Comparison of ENCODE assay signal across 13 cellular contexts in genomic region chr6:37809144-37809543, GRCh38. TPM values are rescaled to one million over a fixed set of nuclear protein-coding genes. Genes with fewer than 3 reads are reported as not detected.
A peak's percentile ranks its signal among the peaks of the same experiment; 100 is the strongest.
DNase-seq lines count a peak whose midpoint lies in the region; ATAC-seq and TF ChIP-seq lines count a peak whose summit lies in the region.
"Had no signal": no experiment of that assay in that cellular context is flagged by ENCODE, and none has a peak within 500 bp of the region (broad histone marks: within the 10 kb centered on the region; RNA-seq: fewer than 3 reads in every experiment).

No MANE protein-coding gene starts in this region.

- no peak overlapping the region for H3K4me2 ChIP-seq in hepatocyte

- ATAC-seq in esophagus mucosa (peak; percentile 54), GM19397 (IDR thresholded peaks at IDR 0.05; ENCODE audit: unreplicated experiment) (no peak)
- no peak for ATAC-seq in stimulated activated memory B cell treated with anti-CD40 and anti-IgM and Interleukin-4, amounts not matched to agents 10 μg/mL and 1 μg/mL and 100 μg/mL, for 72 hours

- H3K4me1 Mint-ChIP-seq in mesothelial cell of epicardium = peaks cover 23% of the 10 kb centered on the region
- no peaks in the 10 kb centered on the region for H3K4me1 Mint-ChIP-seq in stimulated activated memory B cell treated with anti-CD40 and anti-IgM and Interleukin-4, amounts not matched to agents 10 μg/mL and 1 μg/mL and 100 μg/mL, for 72 hours
- H3K4me1 Mint-ChIP-seq: activated B cell treated with CpG ODN at 0.5 μM for 24 hours, IgD-negative memory B cell had no signal

- no peaks in the 10 kb centered on the region for H3K27me3 ChIP-seq in hepatocyte

- TF ChIP-seq CTCF in mesothelial cell of epicardium (IDR thresholded peaks at IDR 0.05; ENCODE audit: unreplicated experiment) (no peak), hepatocyte (IDR thresholded peaks at IDR 0.05; ENCODE audit: poor library complexity) (no peak), GM10266 (IDR thresholded peaks at IDR 0.05; ENCODE audit: control insufficient read depth, insufficient read depth, low read depth, missing control alignments) (no peak)

- H3K27me3 Mint-ChIP-seq in mesothelial cell of epicardium (ENCODE audit: low read depth) = no peaks in the 10 kb centered on the region
- peaks cover 22% of the 10 kb centered on the region for H3K27me3 Mint-ChIP-seq in stimulated activated memory B cell treated with anti-CD40 and anti-IgM and Interleukin-4, amounts not matched to agents 10 μg/mL and 1 μg/mL and 100 μg/mL, for 72 hours

- no peaks in the 10 kb centered on the region for H3K9me2 ChIP-seq in hepatocyte (replicated peaks; ENCODE audit: insufficient read depth)

- no peaks in the 10 kb centered on the region for H3K79me2 ChIP-seq in hepatocyte

- no peak overlapping the region for H3K27ac ChIP-seq in hepatocyte

- H3K27ac Mint-ChIP-seq in mesothelial cell of epicardium = peak overlapping the region; percentile 45
- no peak overlapping the region for H3K27ac Mint-ChIP-seq in stimulated activated memory B cell treated with anti-CD40 and anti-IgM and Interleukin-4, amounts not matched to agents 10 μg/mL and 1 μg/mL and 100 μg/mL, for 72 hours
- H3K27ac Mint-ChIP-seq: activated B cell treated with CpG ODN at 0.5 μM for 24 hours; activated naive CD8-positive, alpha-beta T cell treated with anti-CD3 and anti-CD28 coated beads, Interleukin-2, amount 10 ng/mL, durations not matched to agents 7 days and 5 days; IgD-negative memory B cell had no signal

- H3K4me1 ChIP-seq in hepatocyte (ENCODE audit: insufficient read depth) = no peaks in the 10 kb centered on the region

- no peaks in the 10 kb centered on the region for H4K20me1 ChIP-seq in hepatocyte (ENCODE audit: insufficient read depth, poor library complexity, severe bottlenecking)

- 80% methylated on average over 4 of the region's 4 CpGs for WGBS in hepatocyte (ENCODE audit: low lambda C conversion rate, missing lambda C conversion rate)

- no peak overlapping the region for H2AFZ ChIP-seq in hepatocyte

- H3K36me3 ChIP-seq in hepatocyte (replicated peaks; ENCODE audit: insufficient read depth, low read depth) = no peaks in the 10 kb centered on the region

- H3K9me3 Mint-ChIP-seq in mesothelial cell of epicardium = peaks cover 8% of the 10 kb centered on the region
- H3K9me3 Mint-ChIP-seq in stimulated activated memory B cell treated with anti-CD40 and anti-IgM and Interleukin-4, amounts not matched to agents 10 μg/mL and 1 μg/mL and 100 μg/mL, for 72 hours = no peaks in the 10 kb centered on the region
- H3K9me3 Mint-ChIP-seq: activated B cell treated with CpG ODN at 0.5 μM for 24 hours; activated naive CD8-positive, alpha-beta T cell treated with anti-CD3 and anti-CD28 coated beads, Interleukin-2, amount 10 ng/mL, durations not matched to agents 7 days and 5 days; IgD-negative memory B cell had no signal

- H3K4me3 Mint-ChIP-seq in mesothelial cell of epicardium = no peak overlapping the region
- H3K4me3 Mint-ChIP-seq in stimulated activated memory B cell treated with anti-CD40 and anti-IgM and Interleukin-4, amounts not matched to agents 10 μg/mL and 1 μg/mL and 100 μg/mL, for 72 hours = no peak overlapping the region
- H3K4me3 Mint-ChIP-seq: activated B cell treated with CpG ODN at 0.5 μM for 24 hours; activated naive CD8-positive, alpha-beta T cell treated with anti-CD3 and anti-CD28 coated beads, Interleukin-2, amount 10 ng/mL, durations not matched to agents 7 days and 5 days; IgD-negative memory B cell had no signal

- no peaks in the 10 kb centered on the region for H3K9me3 ChIP-seq in hepatocyte (ENCODE audit: low read depth)

- H3K4me3 ChIP-seq in hepatocyte = no peak overlapping the region

- H3K36me3 Mint-ChIP-seq in mesothelial cell of epicardium = no peaks in the 10 kb centered on the region
- H3K36me3 Mint-ChIP-seq in stimulated activated memory B cell treated with anti-CD40 and anti-IgM and Interleukin-4, amounts not matched to agents 10 μg/mL and 1 μg/mL and 100 μg/mL, for 72 hours = no peaks in the 10 kb centered on the region
- H3K36me3 Mint-ChIP-seq: activated naive CD8-positive, alpha-beta T cell treated with anti-CD3 and anti-CD28 coated beads, Interleukin-2, amount 10 ng/mL, durations not matched to agents 7 days and 5 days; IgD-negative memory B cell had no signal

- DNase-seq in AG08396 (ENCODE audit: low spot score) = peak; percentile 48
- DNase-seq in NCI-H1694 treated with DMSO at 0.1 percent for 48 hours (lab: John Stamatoyannopoulos, UW) = peak; percentile 6
- DNase-seq in mesothelial cell of epicardium (ENCODE audit: low spot score in 2 of 2, unreplicated experiment in 2 of 2) = no peak
- DNase-seq in hepatocyte (ENCODE audit: low spot score) = no peak
- DNase-seq in GM10266 (ENCODE audit: extremely low spot score) = no peak
- DNase-seq: activated B cell treated with CpG ODN at 0.5 μM for 24 hours; activated naive CD8-positive, alpha-beta T cell treated with anti-CD3 and anti-CD28 coated beads, Interleukin-2, amount 10 ng/mL, durations not matched to agents 7 days and 5 days; cortex of kidney; NCI-H2029 had no signal

RNA-seq across cellular contexts. Expression of gene ZFAND3, which starts 10.4 kb away (rescaled TPM):
- total RNA-seq in esophagus mucosa = 42.6 TPM
- 78.9 to 83.5 TPM (median 81.2 TPM) in 3 replicates for total RNA-seq in mesothelial cell of epicardium
- total RNA-seq in hepatocyte = 35.8 and 36.5 TPM in 2 replicates
- polyA plus RNA-seq in hepatocyte = 50.0 and 51.1 TPM in 2 replicates

Comparison
In these comparisons a context has a peak if more than half of its experiments do, and no peak if none do; other contexts are left out.
1. DNase-seq: peak in AG08396 (single experiment) and NCI-H1694 treated with DMSO at 0.1 percent for 48 hours (single experiment); none in mesothelial cell of epicardium (0 of 2), hepatocyte (single experiment) and GM10266 (single experiment).